ENCODE assay signal across 18 cellular contexts in the genomic region with DNA sequence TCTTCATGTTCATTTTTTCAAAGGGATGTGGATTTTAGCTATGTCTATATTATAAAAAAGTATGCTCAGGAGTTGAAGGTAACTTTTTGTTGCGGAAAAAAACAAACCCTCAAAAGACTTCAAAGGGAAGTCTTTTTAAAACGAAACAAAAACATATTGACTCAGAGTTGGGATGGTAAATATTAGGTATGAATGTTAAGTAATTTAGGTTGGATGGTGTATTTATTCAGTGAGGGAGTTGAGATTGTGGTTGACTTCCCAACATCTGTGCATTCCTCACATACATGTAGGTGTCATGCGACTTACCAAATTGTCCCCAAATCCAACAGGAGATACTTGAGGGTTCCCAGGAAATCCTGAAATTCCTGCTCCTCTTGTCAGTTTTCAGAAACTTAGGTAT. TPM values are rescaled to one million over a fixed set of nuclear protein-coding genes. Genes with fewer than 3 reads are reported as not detected.
DNase-seq lines count a peak whose midpoint lies in the region; ATAC-seq, FAIRE-seq and TF ChIP-seq lines count a peak whose summit lies in the region.
"Had no signal": no experiment of that assay in that cellular context is flagged by ENCODE, and none has a peak within 500 bp of the region (broad histone marks: within the 10 kb centered on the region; RNA-seq: fewer than 3 reads in every experiment).

No MANE protein-coding gene starts in this region.

- DNase-seq in AG10803 (ENCODE audit: low read depth) (peak; percentile 47), EH (ENCODE audit: low read depth) (peak; percentile 3), astrocyte (ENCODE audit: low read depth) (peak; percentile 5), osteoblast (ENCODE audit: insufficient read length, low spot score, missing footprints) (no peak), kidney glomerular epithelial cell (lab: John Stamatoyannopoulos, UW) (no peak), HK-2 (ENCODE audit: unreplicated experiment) (no peak)
- DNase-seq: BE2C; CD4-positive, alpha-beta memory T cell; DMS153; HCEC 1CT; IMR-90; KBM-7 had no signal

- H3K4me3 Mint-ChIP-seq in astrocyte (ENCODE audit: unreplicated experiment) = no peak overlapping the region
- H3K4me3 Mint-ChIP-seq: CD4-positive, alpha-beta memory T cell had no signal

- no peak overlapping the region for H3K4me2 ChIP-seq in astrocyte (ENCODE audit: low read length)
- H3K4me2 ChIP-seq in osteoblast (ENCODE audit: insufficient read depth, low read length) = no peak overlapping the region

- H3K9me3 Mint-ChIP-seq in astrocyte (ENCODE audit: unreplicated experiment) = no peaks in the 10 kb centered on the region
- H3K9me3 Mint-ChIP-seq: CD4-positive, alpha-beta memory T cell had no signal

- H3K4me1 ChIP-seq in astrocyte (ENCODE audit: insufficient read depth, low read length) (no peaks in the 10 kb centered on the region), osteoblast (ENCODE audit: insufficient read depth, low read length) (no peaks in the 10 kb centered on the region)
- H3K4me1 ChIP-seq: BE2C had no signal

- H3K27me3 Mint-ChIP-seq in astrocyte (ENCODE audit: low read depth, unreplicated experiment) = no peaks in the 10 kb centered on the region
- H3K27me3 Mint-ChIP-seq: CD4-positive, alpha-beta memory T cell had no signal

- no peaks in the 10 kb centered on the region for H3K36me3 ChIP-seq in astrocyte (ENCODE audit: insufficient read depth, low read length)
- no peaks in the 10 kb centered on the region for H3K36me3 ChIP-seq in osteoblast (ENCODE audit: insufficient read depth, low read length)
- H3K36me3 ChIP-seq: BE2C had no signal

- H3K27ac ChIP-seq in astrocyte (ENCODE audit: low read depth, low read length) = no peak overlapping the region
- H3K27ac ChIP-seq in osteoblast (ENCODE audit: low read depth, low read length) = no peak overlapping the region
- H3K27ac ChIP-seq: C4-2B had no signal

- no peaks in the 10 kb centered on the region for H3K36me3 Mint-ChIP-seq in astrocyte (ENCODE audit: low read depth, unreplicated experiment)
- H3K36me3 Mint-ChIP-seq: CD4-positive, alpha-beta memory T cell had no signal

- H3K4me3 ChIP-seq in AG10803 (ENCODE audit: low read length) = no peak overlapping the region
- H3K4me3 ChIP-seq in astrocyte (ENCODE audit: insufficient read depth, low read depth, low read length) = no peak overlapping the region
- H3K4me3 ChIP-seq in osteoblast (ENCODE audit: insufficient read depth, low read length) = no peak overlapping the region

- H3K9ac ChIP-seq in astrocyte (ENCODE audit: low read length) = no peak overlapping the region

- no peaks in the 10 kb centered on the region for H4K20me1 ChIP-seq in astrocyte (ENCODE audit: insufficient read depth, low read length)
- no peaks in the 10 kb centered on the region for H4K20me1 ChIP-seq in osteoblast (ENCODE audit: insufficient read depth, low read length)

- no peak overlapping the region for H3K27ac Mint-ChIP-seq in astrocyte (ENCODE audit: unreplicated experiment)
- H3K27ac Mint-ChIP-seq: CD4-positive, alpha-beta memory T cell had no signal

- H2AFZ ChIP-seq in astrocyte (ENCODE audit: low read depth, low read length) (no peak overlapping the region), osteoblast (ENCODE audit: low read length) (peak overlapping the region; percentile 46)

- H3K9me3 ChIP-seq in astrocyte (ENCODE audit: insufficient read depth, low read depth, low read length) (no peaks in the 10 kb centered on the region), osteoblast (ENCODE audit: low read depth, low read length) (no peaks in the 10 kb centered on the region)
- H3K9me3 ChIP-seq: BE2C had no signal

- TF ChIP-seq CTCF in AG10803 (conservative IDR thresholded peaks at IDR 0.05; ENCODE audit: low read length) (no peak), astrocyte (IDR thresholded peaks at IDR 0.05; ENCODE audit: insufficient read depth, low read depth, low read length) (no peak), osteoblast (IDR thresholded peaks at IDR 0.05; ENCODE audit: extremely low read depth, low read depth, low read length) (no peak)

- no peaks in the 10 kb centered on the region for H3K4me1 Mint-ChIP-seq in astrocyte (ENCODE audit: low read depth, unreplicated experiment)
- H3K4me1 Mint-ChIP-seq: CD4-positive, alpha-beta memory T cell had no signal

- FAIRE-seq in astrocyte (lab: Jason Lieb, UNC) = no peak
- FAIRE-seq: GM12891, H1 had no signal

- no peaks in the 10 kb centered on the region for H3K27me3 ChIP-seq in astrocyte (ENCODE audit: insufficient read depth, low read length)
- H3K27me3 ChIP-seq in osteoblast (ENCODE audit: insufficient read depth, low read length) = no peaks in the 10 kb centered on the region
- H3K27me3 ChIP-seq: BE2C had no signal

- ATAC-seq in GM18867 (IDR thresholded peaks at IDR 0.05; ENCODE audit: unreplicated experiment) = no peak

- no peaks in the 10 kb centered on the region for H3K79me2 ChIP-seq in astrocyte (ENCODE audit: insufficient read depth, low read length)
- H3K79me2 ChIP-seq in osteoblast (ENCODE audit: insufficient read depth, low read length) = no peaks in the 10 kb centered on the region

RNA-seq across cellular contexts. Expression of a gene that starts 32.7 kb away (rescaled TPM):
- total RNA-seq in astrocyte = not detected in 2 replicates
- total RNA-seq in osteoblast = not detected in 2 replicates
- total RNA-seq: CD4-positive, alpha-beta memory T cell; Daoy; G401; H1; IMR-90 had no signal

Comparison
In these comparisons a context has a peak if more than half of its experiments do, and no peak if none do; other contexts are left out.
1. DNase-seq: peak in AG10803 (single experiment), EH (single experiment) and astrocyte (single experiment); none in osteoblast (single experiment), kidney glomerular epithelial cell (single experiment) and HK-2 (single experiment).